ENCODE assay signal across 8 cellular contexts in genomic region chr3:88003115-88003755, GRCh38. TPM values are rescaled to one million over a fixed set of nuclear protein-coding genes. Genes with fewer than 3 reads are reported as not detected.
DNase-seq lines count a peak whose midpoint lies in the region; ATAC-seq and TF ChIP-seq lines count a peak whose summit lies in the region.

No MANE protein-coding gene starts in this region.

- no peaks in the 10 kb centered on the region for H4K20me1 ChIP-seq in MM.1S (ENCODE audit: insufficient read depth, low read length)

- no peaks in the 10 kb centered on the region for H3K9me3 ChIP-seq in MM.1S (replicated peaks; ENCODE audit: insufficient read depth, low read length)
- no peaks in the 10 kb centered on the region for H3K9me3 ChIP-seq in ascending aorta
- H3K9me3 ChIP-seq in upper lobe of right lung, result no peaks in the 10 kb centered on the region

- ATAC-seq in upper lobe of right lung (peak; percentile 78), GM21447 (IDR thresholded peaks at IDR 0.05; ENCODE audit: unreplicated experiment) (no peak), GM21515 (IDR thresholded peaks at IDR 0.05; ENCODE audit: unreplicated experiment) (no peak)

- no peaks in the 10 kb centered on the region for H3K36me3 ChIP-seq in MM.1S (replicated peaks; ENCODE audit: insufficient read depth, low read length)
- H3K36me3 ChIP-seq in ascending aorta, result no peaks in the 10 kb centered on the region
- H3K36me3 ChIP-seq in upper lobe of right lung, result no peaks in the 10 kb centered on the region

- DNase-seq in Ammon's horn (ENCODE audit: low spot score), result peak; percentile 34
- peak; percentile 32 for DNase-seq in MM.1S
- DNase-seq in ascending aorta (ENCODE audit: low spot score in 2 of 2), result no peak
- DNase-seq in iris pigment epithelial cell (ENCODE audit: low read depth), result peak; percentile 43
- DNase-seq in upper lobe of right lung, result no peak

- H3K27me3 ChIP-seq in MM.1S (replicated peaks; ENCODE audit: insufficient read depth, low read length) (no peaks in the 10 kb centered on the region), ascending aorta (no peaks in the 10 kb centered on the region), upper lobe of right lung (no peaks in the 10 kb centered on the region)

- H3K27ac ChIP-seq in MM.1S (ENCODE audit: low read length) (no peak overlapping the region), ascending aorta (no peak overlapping the region), upper lobe of right lung (no peak overlapping the region)

- H2AFZ ChIP-seq in MM.1S (ENCODE audit: low read length), result no peak overlapping the region

- H3K9me2 ChIP-seq in MM.1S (replicated peaks; ENCODE audit: insufficient read depth, low read length), result no peaks in the 10 kb centered on the region

- H3K4me2 ChIP-seq in MM.1S (ENCODE audit: low read depth, low read length), result no peak overlapping the region

- intact Hi-C loops in ascending aorta (cut with DNase I), result loop anchor here (2.0 to 10.0 kb wide), 2 partner anchors 112 to 652 kb away; no protein-coding TSS in a partner anchor
- intact Hi-C loops in upper lobe of right lung (cut with DNase I), result no loop called here

- H3K79me2 ChIP-seq in MM.1S (ENCODE audit: low read length), result no peaks in the 10 kb centered on the region

- H3K4me1 ChIP-seq in MM.1S (ENCODE audit: low read length) (no peaks in the 10 kb centered on the region), ascending aorta (no peaks in the 10 kb centered on the region), upper lobe of right lung (no peaks in the 10 kb centered on the region)

- H3K9ac ChIP-seq in MM.1S (ENCODE audit: low read length), result no peak overlapping the region

- H3K4me3 ChIP-seq in MM.1S (ENCODE audit: low read length) (no peak overlapping the region), ascending aorta (no peak overlapping the region), upper lobe of right lung (no peak overlapping the region)

- peak; percentile 59 for TF ChIP-seq CTCF in GM12872 (IDR thresholded peaks at IDR 0.05; ENCODE audit: insufficient read depth, low read depth, low read length)
- peak; percentile 80 for TF ChIP-seq CTCF in MM.1S (IDR thresholded peaks at IDR 0.05; ENCODE audit: low read length)
- TF ChIP-seq CTCF in ascending aorta (IDR thresholded peaks at IDR 0.05), result peak; percentile 27 to 67 (median 59)
- TF ChIP-seq CTCF in upper lobe of right lung (IDR thresholded peaks at IDR 0.05), result peak; percentile 79

- no peaks in the 10 kb centered on the region for H3F3A ChIP-seq in MM.1S (ENCODE audit: insufficient read depth, low read length)

RNA-seq across cellular contexts. Expression of gene CGGBP1, which starts 55.6 kb away (rescaled TPM):
- total RNA-seq in ascending aorta, result 49.5 TPM
- 79.2 TPM for total RNA-seq in upper lobe of right lung

RNA-seq across cellular contexts. Expression of gene ZNF654, which starts 55.8 kb away (rescaled TPM):
- 2.3 TPM for total RNA-seq in ascending aorta
- 20.6 TPM for total RNA-seq in upper lobe of right lung

Comparison
In these comparisons a context has a peak if more than half of its experiments do, and no peak if none do; other contexts are left out.
1. DNase-seq: peak in Ammon's horn (single experiment), MM.1S (single experiment) and iris pigment epithelial cell (single experiment); none in ascending aorta (0 of 2) and upper lobe of right lung (single experiment).
2. Peak in every context shown above with its lines, with median percentiles within 50 percentile points of each other: CTCF ChIP-seq.